Comparison of ENCODE assay signal across 13 cellular contexts in genomic region chr18:54777118-54777791, GRCh38. TPM values are rescaled to one million over a fixed set of nuclear protein-coding genes. Genes with fewer than 3 reads are reported as not detected.
DNase-seq lines count a peak whose midpoint lies in the region; ATAC-seq, FAIRE-seq and TF ChIP-seq lines count a peak whose summit lies in the region.
"Had no signal": no experiment of that assay in that cellular context is flagged by ENCODE, and none has a peak within 500 bp of the region (broad histone marks: within the 10 kb centered on the region; RNA-seq: fewer than 3 reads in every experiment).

No MANE protein-coding gene starts in this region.

- H3K27ac ChIP-seq in VCaP (peak overlapping the region; percentile 96), pancreas (peak overlapping the region in 2 of 4 donors; percentile 65 to 69)
- H3K27ac ChIP-seq: parathyroid adenoma, upper lobe of left lung had no signal

- DNase-seq in pancreas (no peak), GM03348 (ENCODE audit: low spot score) (no peak), H4 (ENCODE audit: low spot score) (no peak), HK-2 (ENCODE audit: unreplicated experiment) (no peak)
- no peak for DNase-seq in activated CD4-positive, alpha-beta T cell treated with anti-CD3 and anti-CD28 coated beads for 48 hours
- DNase-seq: NCI-H82, T-cell, upper lobe of left lung had no signal

- H3K36me3 ChIP-seq in pancreas = no peaks in the 10 kb centered on the region
- H3K36me3 ChIP-seq: upper lobe of left lung had no signal

- peak overlapping the region in 1 of 4 donors; percentile 2 for H3K4me3 ChIP-seq in pancreas
- H3K4me3 ChIP-seq: upper lobe of left lung had no signal

- no peaks in the 10 kb centered on the region for H3K27me3 ChIP-seq in pancreas
- H3K27me3 ChIP-seq: upper lobe of left lung had no signal

- WGBS in pancreas, 2 donors = 39 to 40% methylated on average over 1 of the region's 1 CpG

- H3K4me1 ChIP-seq in pancreas = peaks cover 3 to 40% (median 27%) of the 10 kb centered on the region in 3 donors
- H3K4me1 ChIP-seq: parathyroid adenoma had no signal

- peak; percentile 51 for ATAC-seq in GM18873 (IDR thresholded peaks at IDR 0.05; ENCODE audit: low FRiP score, unreplicated experiment)
- peak; percentile 59 for ATAC-seq in HG02763 (IDR thresholded peaks at IDR 0.05; ENCODE audit: unreplicated experiment)
- peak; percentile 24 to 57 (median 36) for ATAC-seq in pancreas
- ATAC-seq: T-cell had no signal

- H3K9me3 ChIP-seq in pancreas = no peaks in the 10 kb centered on the region
- H3K9me3 ChIP-seq: upper lobe of left lung had no signal

- TF ChIP-seq CTCF in VCaP (conservative IDR thresholded peaks at IDR 0.05) = no peak
- no peak for TF ChIP-seq CTCF in pancreas (IDR thresholded peaks at IDR 0.05)

- intact Hi-C loops in pancreas (cut with DNase I) = no loop called here

- no peak for FAIRE-seq in pancreas (lab: Jason Lieb, UNC)
- FAIRE-seq: endometrium had no signal

RNA-seq across cellular contexts. Expression of gene RAB27B, which starts 51.0 kb away (rescaled TPM):
- 10 to 100 TPM in 1 of 6 donors, 1 to 10 TPM in 5; 5.2 to 12.9 (median 6.4) TPM for total RNA-seq in pancreas
- polyA plus RNA-seq in pancreas = under 1 TPM; 0.61 to 0.73 TPM
- total RNA-seq in H4 (2014; rRNA removed; shearing (Covaris generic)) = 1.4 and 2.1 TPM in 2 replicates
